Comparison of ENCODE assay signal across 8 cellular contexts in the genomic region with DNA sequence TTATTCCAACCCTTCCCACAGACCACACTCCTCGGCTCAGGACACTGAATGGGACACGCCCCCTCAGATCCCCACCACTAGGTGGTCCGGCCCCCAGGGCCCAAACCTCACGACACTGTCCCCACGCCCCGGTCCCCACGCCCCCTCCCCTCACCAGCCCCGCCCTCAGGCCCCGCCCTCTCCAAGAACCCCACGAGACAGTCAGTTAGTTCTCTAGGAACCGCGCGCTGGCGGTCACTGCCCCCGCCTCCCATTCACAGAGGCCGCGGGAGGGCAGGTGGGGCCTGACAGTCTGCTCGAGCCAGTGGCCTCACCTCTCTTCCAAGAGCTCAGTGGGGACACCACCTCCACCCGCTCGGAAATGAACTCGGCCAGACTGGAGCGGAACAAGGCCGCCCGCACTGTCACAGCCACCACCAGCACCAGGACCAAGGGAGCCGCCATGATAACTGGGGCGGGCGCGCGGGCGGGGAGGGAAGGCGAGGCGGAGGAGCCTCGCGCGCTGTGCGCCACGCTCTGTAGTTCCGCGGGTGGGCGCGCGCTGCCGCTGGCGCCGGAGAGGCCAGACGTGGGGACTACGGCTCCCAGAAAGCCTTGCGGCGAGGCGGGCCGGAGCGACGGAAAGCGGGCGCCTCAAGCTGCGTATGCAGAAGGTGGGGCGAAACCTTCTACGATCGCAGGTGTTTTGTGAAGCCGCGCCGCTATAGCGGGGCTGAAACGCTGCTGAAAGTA. TPM values are rescaled to one million over a fixed set of nuclear protein-coding genes. Genes with fewer than 3 reads are reported as not detected.
DNase-seq lines count a peak whose midpoint lies in the region; TF ChIP-seq lines count a peak whose summit lies in the region.

A gene with protein sequence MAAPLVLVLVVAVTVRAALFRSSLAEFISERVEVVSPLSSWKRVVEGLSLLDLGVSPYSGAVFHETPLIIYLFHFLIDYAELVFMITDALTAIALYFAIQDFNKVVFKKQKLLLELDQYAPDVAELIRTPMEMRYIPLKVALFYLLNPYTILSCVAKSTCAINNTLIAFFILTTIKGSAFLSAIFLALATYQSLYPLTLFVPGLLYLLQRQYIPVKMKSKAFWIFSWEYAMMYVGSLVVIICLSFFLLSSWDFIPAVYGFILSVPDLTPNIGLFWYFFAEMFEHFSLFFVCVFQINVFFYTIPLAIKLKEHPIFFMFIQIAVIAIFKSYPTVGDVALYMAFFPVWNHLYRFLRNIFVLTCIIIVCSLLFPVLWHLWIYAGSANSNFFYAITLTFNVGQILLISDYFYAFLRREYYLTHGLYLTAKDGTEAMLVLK (minus strand): TSS at position 451 of the 732 bp plus-strand sequence. CDS start 7 bp downstream, at position 444.

- no CpG with 5 or more reads among the region's 64 CpGs for WGBS in H9 (ENCODE audit: extremely low coverage, insufficient read length, low lambda C conversion rate)

- H3K9ac ChIP-seq in H9 (ENCODE audit: extremely low read depth, insufficient read length, low read length): peak within 1 kb of the TSS; percentile 39
- peak within 1 kb of the TSS; percentile 61 to 73 for H3K9ac ChIP-seq in stomach smooth muscle (ENCODE audit: low read length in 2 of 2)

- H3K4me3 Mint-ChIP-seq in H9 (peak within 1 kb of the TSS; percentile 89 to 95), neural crest cell (peak within 1 kb of the TSS; percentile 93)

- peak within 1 kb of the TSS; percentile 80 for H2AFZ ChIP-seq in H9 (ENCODE audit: low read length)

- peak; percentile 95 for DNase-seq in G401 (ENCODE audit: low spot score)
- DNase-seq in H9: peak; percentile 93
- DNase-seq in MG63: peak; percentile 98
- DNase-seq in SHP77 treated with DMSO at 0.1 percent for 48 hours (lab: John Stamatoyannopoulos, UW): peak; percentile 91
- DNase-seq in activated gamma-delta T cell (lab: John Stamatoyannopoulos, UW): peak; percentile 95
- DNase-seq in fibroblast of villous mesenchyme (ENCODE audit: low read depth): peak; percentile 94
- DNase-seq in neural crest cell (ENCODE audit: low read depth, low spot score): peak; percentile 96

- no peak within 1 kb of the TSS for H3T11ph ChIP-seq in H9 (ENCODE audit: low read length)

- no peak within 1 kb of the TSS for H3K18ac ChIP-seq in H9 (ENCODE audit: insufficient read length, low read depth, low read length)

- peak within 1 kb of the TSS; percentile 98 for H3K4me2 ChIP-seq in H9 (ENCODE audit: insufficient read depth, insufficient read length, low read length)

- no peaks in the 10 kb centered on the region for H3K27me3 ChIP-seq in H9 (ENCODE audit: insufficient read depth, low read length)
- no peaks in the 10 kb centered on the region for H3K27me3 ChIP-seq in MG63
- H3K27me3 ChIP-seq in stomach smooth muscle (ENCODE audit: control insufficient read depth in 1 of 2, insufficient read depth in 2 of 2, low read length in 2 of 2): no peaks in the 10 kb centered on the region

- no peak within 1 kb of the TSS for H2BK120ac ChIP-seq in H9 (ENCODE audit: low read depth, low read length, poor library complexity, severe bottlenecking)

- no peaks in the 10 kb centered on the region; the same call in 1 of the 2 replicates for H3K4me1 ChIP-seq in H9 (ENCODE audit: insufficient read depth, low read length)
- H3K4me1 ChIP-seq in stomach smooth muscle (ENCODE audit: control insufficient read depth, insufficient read depth, low read length): peaks cover 4% of the 10 kb centered on the region

- no peak within 1 kb of the TSS for H2BK12ac ChIP-seq in H9 (ENCODE audit: insufficient read length, low read depth, low read length)

- peak within 1 kb of the TSS; percentile 81 for H3K4me3 ChIP-seq in MG63
- peak within 1 kb of the TSS; percentile 81 for H3K4me3 ChIP-seq in fibroblast of villous mesenchyme (ENCODE audit: low read depth, low read length)
- H3K4me3 ChIP-seq in stomach smooth muscle (ENCODE audit: low read length in 2 of 2): peak within 1 kb of the TSS; percentile 79 to 84

- no peak within 1 kb of the TSS for H3K14ac ChIP-seq in H9 (ENCODE audit: insufficient read depth, low read length)

- peak within 1 kb of the TSS; percentile 96 to 98 (median 98) for H3K27ac Mint-ChIP-seq in H9
- H3K27ac Mint-ChIP-seq in neural crest cell (ENCODE audit: unreplicated experiment): peak within 1 kb of the TSS; percentile 98

- H3K27me3 Mint-ChIP-seq in H9 (ENCODE audit: low read depth): no peaks in the 10 kb centered on the region
- H3K27me3 Mint-ChIP-seq in neural crest cell (ENCODE audit: low read depth): no peaks in the 10 kb centered on the region

- peaks cover 5% of the 10 kb centered on the region; the same call in 1 of the 2 replicates for H3K79me2 ChIP-seq in H9 (ENCODE audit: insufficient read depth, low read length)

- no peaks in the 10 kb centered on the region for H4K20me1 ChIP-seq in H9 (ENCODE audit: control insufficient read depth, insufficient read depth, insufficient read length)

- H3K4me1 Mint-ChIP-seq in H9 (peaks cover 8 to 9% of the 10 kb centered on the region in 2 experiments), neural crest cell (peaks cover 16% of the 10 kb centered on the region)

- H3K56ac ChIP-seq in H9 (ENCODE audit: insufficient read length, low read depth, low read length): no peak within 1 kb of the TSS

- no peak within 1 kb of the TSS for H3K4ac ChIP-seq in H9 (ENCODE audit: low read depth, low read length)

- no peaks in the 10 kb centered on the region for H3K9me3 Mint-ChIP-seq in H9
- no peaks in the 10 kb centered on the region for H3K9me3 Mint-ChIP-seq in neural crest cell

- H2BK20ac ChIP-seq in H9 (ENCODE audit: low read depth, low read length, poor library complexity, severe bottlenecking): no peak within 1 kb of the TSS

- H2BK5ac ChIP-seq in H9 (ENCODE audit: insufficient read length, low read length): no peak within 1 kb of the TSS

- H3K79me1 ChIP-seq in H9 (ENCODE audit: insufficient read depth, low read depth, low read length, poor library complexity, severe bottlenecking): peaks cover 5% of the 10 kb centered on the region

- H3K27ac ChIP-seq in H9 (ENCODE audit: insufficient read length, low read depth, low read length): no peak within 1 kb of the TSS
- peak within 1 kb of the TSS; percentile 46 for H3K27ac ChIP-seq in stomach smooth muscle (ENCODE audit: low read length)

- in situ Hi-C loops in G401 (cut with HindIII; ENCODE audit: low sequenced_read_pairs): no loop called here

- no peak within 1 kb of the TSS for H2AK5ac ChIP-seq in H9 (ENCODE audit: insufficient read length, low read length)

- no peak within 1 kb of the TSS for H3K23ac ChIP-seq in H9 (ENCODE audit: insufficient read length, low read depth, low read length)

- H3K36me3 Mint-ChIP-seq in H9 (ENCODE audit: insufficient read depth in 1 of 3, low read depth in 3 of 3) (no peaks in the 10 kb centered on the region), neural crest cell (ENCODE audit: low read depth) (no peaks in the 10 kb centered on the region)

- H3K36me3 ChIP-seq in MG63 (no peaks in the 10 kb centered on the region), stomach smooth muscle (ENCODE audit: control insufficient read depth in 2 of 2, insufficient read depth in 2 of 2, low read length in 2 of 2) (no peaks in the 10 kb centered on the region)

- H4K5ac ChIP-seq in H9 (ENCODE audit: insufficient read length, low read depth, low read length): no peak within 1 kb of the TSS

- no peak within 1 kb of the TSS for H2BK15ac ChIP-seq in H9 (ENCODE audit: low read depth, low read length)

- H3K9me3 ChIP-seq in H9 (ENCODE audit: control insufficient read depth, low read depth, low read length) (no peaks in the 10 kb centered on the region), MG63 (no peaks in the 10 kb centered on the region), stomach smooth muscle (ENCODE audit: control insufficient read depth in 2 of 2, low read length in 2 of 2) (no peaks in the 10 kb centered on the region)

- TF ChIP-seq CTCF in H9 (conservative IDR thresholded peaks at IDR 0.05): peak; percentile 28; the same call in 2 of the 3 replicates
- peak; percentile 19 for TF ChIP-seq CTCF in fibroblast of villous mesenchyme (IDR thresholded peaks at IDR 0.05; ENCODE audit: insufficient read depth, low read depth, low read length)
- TF ChIP-seq CTCF in neural crest cell (conservative IDR thresholded peaks at IDR 0.05): peak; percentile 15

- no peak within 1 kb of the TSS for H4K91ac ChIP-seq in H9 (ENCODE audit: insufficient read length, low read depth, low read length)

- H3K23me2 ChIP-seq in H9 (ENCODE audit: insufficient read length, low read depth, low read length, poor library complexity, severe bottlenecking): peaks cover 4% of the 10 kb centered on the region

- H4K8ac ChIP-seq in H9 (replicated peaks; ENCODE audit: insufficient read length, low read depth, low read length): no peak within 1 kb of the TSS

RNA-seq across cellular contexts. Expression of the gene that starts here (rescaled TPM):
- total RNA-seq in G401 (2014; rRNA removed; shearing (Covaris generic)): 11.8 and 15.8 TPM in 2 replicates
- 32.8 and 35.6 TPM in 2 replicates for total RNA-seq in H9 (2021)
- total RNA-seq in MG63 (2014; rRNA removed; shearing (Covaris generic); ENCODE audit: low replicate concordance): 19.4 and 28.2 TPM in 2 replicates
- 10.0 and 13.0 TPM in 2 replicates for total RNA-seq in fibroblast of villous mesenchyme
- total RNA-seq in neural crest cell: 54.9 and 55.5 TPM in 2 replicates
